ENCODE assay signal across 8 cellular contexts in genomic region chr12:64457036-64457435, GRCh38. TPM values are rescaled to one million over a fixed set of nuclear protein-coding genes. Genes with fewer than 3 reads are reported as not detected.
DNase-seq lines count a peak whose midpoint lies in the region; ATAC-seq and TF ChIP-seq lines count a peak whose summit lies in the region.
"Had no signal": no experiment of that assay in that cellular context is flagged by ENCODE, and none has a peak within 500 bp of the region (broad histone marks: within the 10 kb centered on the region; RNA-seq: fewer than 3 reads in every experiment).

No MANE protein-coding gene starts in this region.

- no peak overlapping the region for H3K9ac ChIP-seq in parathyroid adenoma

- no peak overlapping the region for H3K4me3 Mint-ChIP-seq in T-helper 17 cell
- H3K4me3 Mint-ChIP-seq in central memory CD8-positive, alpha-beta T cell, result peak overlapping the region; percentile 39

- ATAC-seq in T-helper 17 cell (no peak), left lobe of liver (no peak), GM18519 (IDR thresholded peaks at IDR 0.05; ENCODE audit: low FRiP score, unreplicated experiment) (no peak)
- no peak for ATAC-seq in central memory CD8-positive, alpha-beta T cell (replicated peaks; ENCODE audit: extremely low read depth, poor library complexity, severe bottlenecking)

- H3K9me3 ChIP-seq in T-helper 17 cell (ENCODE audit: control insufficient read depth, low read length, poor library complexity, severe bottlenecking), result no peaks in the 10 kb centered on the region
- H3K9me3 ChIP-seq in parathyroid adenoma (ENCODE audit: control insufficient read depth, low read length), result no peaks in the 10 kb centered on the region

- no peak overlapping the region for H3K4me3 ChIP-seq in parathyroid adenoma (ENCODE audit: low read depth, low read length)

- no peak overlapping the region for H3K4me2 ChIP-seq in parathyroid adenoma (ENCODE audit: low read length)

- peak overlapping the region; percentile 99 for H3K27ac Mint-ChIP-seq in T-helper 17 cell
- H3K27ac Mint-ChIP-seq in central memory CD8-positive, alpha-beta T cell (ENCODE audit: low read depth), result peak overlapping the region; percentile 93

- H3K9me3 Mint-ChIP-seq in central memory CD8-positive, alpha-beta T cell, result no peaks in the 10 kb centered on the region

- H3K4me1 Mint-ChIP-seq in T-helper 17 cell, result peaks cover 41% of the 10 kb centered on the region
- H3K4me1 Mint-ChIP-seq in central memory CD8-positive, alpha-beta T cell, result peaks cover 57% of the 10 kb centered on the region

- no peak overlapping the region for H2AFZ ChIP-seq in parathyroid adenoma

- peak overlapping the region; percentile 11 for H3K27ac ChIP-seq in parathyroid adenoma

- H3K27me3 ChIP-seq in parathyroid adenoma (ENCODE audit: control insufficient read depth, insufficient read depth, low read length), result no peaks in the 10 kb centered on the region

- peaks cover 4% of the 10 kb centered on the region for H3K36me3 Mint-ChIP-seq in T-helper 17 cell (ENCODE audit: low read depth)
- peaks cover 9% of the 10 kb centered on the region for H3K36me3 Mint-ChIP-seq in central memory CD8-positive, alpha-beta T cell (ENCODE audit: insufficient read depth)

- peaks cover 12% of the 10 kb centered on the region for H3K79me2 ChIP-seq in parathyroid adenoma

- H3K27me3 Mint-ChIP-seq in T-helper 17 cell, result no peaks in the 10 kb centered on the region
- no peaks in the 10 kb centered on the region for H3K27me3 Mint-ChIP-seq in central memory CD8-positive, alpha-beta T cell

- no peaks in the 10 kb centered on the region for H3K36me3 ChIP-seq in parathyroid adenoma (ENCODE audit: control insufficient read depth, insufficient read depth, low read length)

- TF ChIP-seq CTCF in parathyroid adenoma (IDR thresholded peaks at IDR 0.05), result no peak

- H3K4me1 ChIP-seq in parathyroid adenoma, result peaks cover 3% of the 10 kb centered on the region

- DNase-seq in HUDEP-2 (lab: John Stamatoyannopoulos, UW; ENCODE audit: unreplicated experiment in 76 of 76), result peak in 51 of 76 experiments; percentile 4 to 71 (median 45)
- no peak for DNase-seq in T-helper 17 cell
- no peak for DNase-seq in central memory CD8-positive, alpha-beta T cell (ENCODE audit: low spot score in 2 of 2)
- DNase-seq in left lobe of liver (ENCODE audit: low spot score), result no peak
- DNase-seq in DMS 273 treated with DMSO at 0.1 percent for 48 hours (lab: John Stamatoyannopoulos, UW), result no peak
- DNase-seq: NCI-H1105 treated with DMSO at 0.1 percent for 48 hours had no signal

RNA-seq across cellular contexts. Expression of gene TBK1, which starts 5.1 kb away (rescaled TPM):
- 10 to 100 TPM; 15.0 to 22.7 TPM for total RNA-seq in T-helper 17 cell
- 7.4 TPM for total RNA-seq in left lobe of liver

RNA-seq across cellular contexts. Expression of gene XPOT, which starts 52.8 kb away (rescaled TPM):
- total RNA-seq in T-helper 17 cell (10 to 100 TPM; 58.2 to 61.6 TPM), left lobe of liver (29.4 TPM)

Comparison
In these comparisons a context has a peak if more than half of its experiments do, and no peak if none do; other contexts are left out.
1. DNase-seq: peak in HUDEP-2 (51 of 76); none in T-helper 17 cell (0 of 3), central memory CD8-positive, alpha-beta T cell (0 of 2), left lobe of liver (single experiment) and DMS 273 treated with DMSO at 0.1 percent for 48 hours (single experiment).